ENCODE assay signal across 8 cellular contexts in the genomic region with DNA sequence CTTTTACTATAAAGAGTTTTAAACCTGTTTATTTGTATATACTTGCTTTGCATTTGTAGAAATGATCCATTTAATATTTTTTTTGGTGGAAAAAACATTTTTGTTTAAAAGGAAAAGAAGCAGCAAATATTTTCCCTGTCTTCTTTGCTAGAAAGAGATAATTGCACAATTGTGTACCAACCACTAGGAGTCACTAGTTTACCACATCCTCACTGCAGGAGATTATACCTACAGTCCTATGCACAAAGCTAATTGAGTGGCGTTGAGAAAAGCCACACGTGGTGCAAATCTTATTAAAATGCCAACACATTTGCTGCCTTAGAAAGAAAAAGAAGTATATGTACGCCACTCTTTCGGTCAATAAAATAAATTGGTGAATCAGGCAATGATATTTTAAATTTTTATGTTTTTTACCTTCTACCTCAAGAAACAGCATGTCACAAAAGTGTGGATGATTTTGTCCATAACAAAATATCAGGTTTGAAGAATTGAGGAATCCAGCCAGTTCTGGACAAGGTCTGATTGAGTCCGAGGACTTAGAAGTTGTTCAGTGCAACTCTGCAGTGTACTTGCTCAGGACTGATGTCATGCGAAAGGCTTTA.
DNase-seq lines count a peak whose midpoint lies in the region; ATAC-seq, FAIRE-seq and TF ChIP-seq lines count a peak whose summit lies in the region.

No MANE protein-coding gene starts in this region.

- no peak overlapping the region for H4K91ac ChIP-seq in mesenchymal stem cell (ENCODE audit: low read length)

- H3K79me1 ChIP-seq in mesenchymal stem cell (replicated peaks; ENCODE audit: low read length, poor library complexity, severe bottlenecking): no peaks in the 10 kb centered on the region

- H3K9me3 ChIP-seq in mesenchymal stem cell (ENCODE audit: control insufficient read depth, low read length): no peaks in the 10 kb centered on the region
- H3K9me3 ChIP-seq in uterus: peaks cover 0 to 4% of the 10 kb centered on the region in 2 donors

- H3K36me3 ChIP-seq in brain microvascular endothelial cell (replicated peaks): no peaks in the 10 kb centered on the region
- no peaks in the 10 kb centered on the region for H3K36me3 ChIP-seq in mesenchymal stem cell (ENCODE audit: control insufficient read depth in 1 of 2, insufficient read depth in 2 of 2, low read depth in 1 of 2, low read length in 2 of 2)
- no peaks in the 10 kb centered on the region for H3K36me3 ChIP-seq in uterus

- TF ChIP-seq CTCF in brain microvascular endothelial cell (IDR thresholded peaks at IDR 0.05; ENCODE audit: low read depth, low read length, missing control alignments) (peak; percentile 48), uterus (IDR thresholded peaks at IDR 0.05) (peak in 2 of 4 experiments; percentile 11 to 26)

- H3K23ac ChIP-seq in mesenchymal stem cell (ENCODE audit: low read length in 2 of 2): no peak overlapping the region

- ATAC-seq in HG02759 (IDR thresholded peaks at IDR 0.05; ENCODE audit: unreplicated experiment) (peak; percentile 90), left colon (no peak)

- H4K8ac ChIP-seq in mesenchymal stem cell (ENCODE audit: low read length): no peak overlapping the region

- DNase-seq in GM12891 (ENCODE audit: insufficient read length, low spot score) (peak; percentile 18), NCI-H146 (lab: John Stamatoyannopoulos, UW) (peak; percentile 19), brain microvascular endothelial cell (no peak), mesenchymal stem cell (peak; percentile 19), uterus (no peak), left colon (no peak)

- intact Hi-C loops in uterus (cut with DNase I; ENCODE audit: low total_unique reads): no loop called here
- intact Hi-C loops in left colon (cut with DNase I, micrococcal nuclease): no loop called here

- TF ChIP-seq POLR2A in GM12891 (IDR thresholded peaks at IDR 0.05; ENCODE audit: low read depth, low read length) (no peak), uterus (IDR thresholded peaks at IDR 0.05) (no peak)

- H2BK12ac ChIP-seq in mesenchymal stem cell (ENCODE audit: low read length in 2 of 2): no peak overlapping the region

- no peak overlapping the region for H2AFZ ChIP-seq in mesenchymal stem cell (ENCODE audit: low read depth, low read length)

- in situ Hi-C loops in brain microvascular endothelial cell (cut with HindIII; ENCODE audit: low pct_ligation_motif_present, low sequenced_read_pairs): no loop called here

- H3K27me3 ChIP-seq in brain microvascular endothelial cell (replicated peaks) (no peaks in the 10 kb centered on the region), mesenchymal stem cell (ENCODE audit: control insufficient read depth in 1 of 2, insufficient read depth in 1 of 2, low read length in 2 of 2) (no peaks in the 10 kb centered on the region), uterus (no peaks in the 10 kb centered on the region)

- H3K4me2 ChIP-seq in mesenchymal stem cell (ENCODE audit: low read length, poor library complexity, severe bottlenecking): no peak overlapping the region

- no peak overlapping the region for H3K18ac ChIP-seq in mesenchymal stem cell (ENCODE audit: low read depth in 1 of 2, low read length in 2 of 2)

- no peak overlapping the region for H3K4me3 ChIP-seq in brain microvascular endothelial cell (ENCODE audit: low read depth, low read length)
- no peak overlapping the region for H3K4me3 ChIP-seq in mesenchymal stem cell (ENCODE audit: insufficient read depth in 1 of 2, low read depth in 1 of 2, low read length in 2 of 2)
- H3K4me3 ChIP-seq in uterus: no peak overlapping the region

- H2BK15ac ChIP-seq in mesenchymal stem cell (ENCODE audit: low read depth, poor library complexity, severe bottlenecking): no peak overlapping the region

- no peak overlapping the region for H2AK5ac ChIP-seq in mesenchymal stem cell (ENCODE audit: low read length, severe bottlenecking)

- no peak overlapping the region for H2BK5ac ChIP-seq in mesenchymal stem cell (ENCODE audit: low read depth, low read length, poor library complexity, severe bottlenecking)

- WGBS in mesenchymal stem cell: 100% methylated on average over 1 of the region's 6 CpGs

- no peak overlapping the region for H3K14ac ChIP-seq in mesenchymal stem cell (ENCODE audit: low read length in 2 of 2)

- H2BK120ac ChIP-seq in mesenchymal stem cell (ENCODE audit: low read depth, low read length): no peak overlapping the region

- H3K9ac ChIP-seq in mesenchymal stem cell (ENCODE audit: low read length): no peak overlapping the region

- FAIRE-seq in A204.1 (lab: Jason Lieb, UNC) (peak; percentile 87), GM12891 (lab: Jason Lieb, UNC) (peak; percentile 76)

- H3K4me1 ChIP-seq in mesenchymal stem cell (ENCODE audit: control insufficient read depth, insufficient read depth, low read depth, low read length) (no peaks in the 10 kb centered on the region), uterus (no peaks in the 10 kb centered on the region)

- no peak overlapping the region for H3K4ac ChIP-seq in mesenchymal stem cell (ENCODE audit: low read depth in 1 of 2, low read length in 2 of 2)

- no peak overlapping the region for H3K27ac ChIP-seq in brain microvascular endothelial cell
- no peak overlapping the region for H3K27ac ChIP-seq in mesenchymal stem cell (ENCODE audit: low read length, poor library complexity, severe bottlenecking)
- no peak overlapping the region for H3K27ac ChIP-seq in uterus

TF ChIP-seq in GM12891, 5 proteins besides CTCF, POLR2A, EP300 and RAD21:
- 0 out of 2 replicates have a peak, but pooled peaks have one; percentile 2 for TF ChIP-seq SPI1 (IDR thresholded peaks at IDR 0.05; ENCODE audit: low read depth, low read length)
- no peak for TF ChIP-seq POLR2AphosphoS5 (IDR thresholded peaks at IDR 0.05; ENCODE audit: low read depth, low read length)
- TF ChIP-seq PAX5 (IDR thresholded peaks at IDR 0.05; ENCODE audit: insufficient read depth, low read length, severe bottlenecking): no peak
- no peak for TF ChIP-seq TAF1 (IDR thresholded peaks at IDR 0.05; ENCODE audit: low read depth, low read length)
- no peak for TF ChIP-seq POU2F2 (IDR thresholded peaks at IDR 0.05; ENCODE audit: low read depth, low read length)

Comparison
In these comparisons a context has a peak if more than half of its experiments do, and no peak if none do; other contexts are left out.
1. DNase-seq: peak in GM12891 (single experiment), NCI-H146 (single experiment) and mesenchymal stem cell (single experiment); none in brain microvascular endothelial cell (single experiment), uterus (0 of 2) and left colon (0 of 2).